ENCODE assay signal across 1 cellular context in genomic region chr16:4350787-4351659, GRCh38.
TF ChIP-seq lines count a peak whose summit lies in the region.

Gene PAM16, minus strand, starts transcription at chr16:4351321. Its CDS starts 87 bp downstream, at chr16:4351234.

TF ChIP-seq in HepG2, 621 proteins besides CTCF, POLR2A, EP300 and RAD21 (continued from another document and continues in another):
- TF ChIP-seq TBX2 (CRISPR knock-in tag; IDR thresholded peaks at IDR 0.05; ENCODE audit: borderline replicate concordance) (peak; percentile 12; the same call in 1 of the 2 replicates), HDAC1 (CRISPR knock-in tag; IDR thresholded peaks at IDR 0.05) (peak; percentile 50), SUZ12 (IDR thresholded peaks at IDR 0.05; ENCODE audit: low read depth, low read length) (no peak), ZNF567 (CRISPR knock-in tag; IDR thresholded peaks at IDR 0.05; ENCODE audit: borderline replicate concordance) (no peak), CREB1 (IDR thresholded peaks at IDR 0.05) (no peak), CREB1 (CRISPR knock-in tag; IDR thresholded peaks at IDR 0.05) (no peak), RARG (CRISPR knock-in tag; IDR thresholded peaks at IDR 0.05; ENCODE audit: low read depth) (no peak), UBTF (CRISPR knock-in tag; IDR thresholded peaks at IDR 0.05) (peak; percentile 65; the same call in 1 of the 2 replicates), GLI4 (CRISPR knock-in tag; IDR thresholded peaks at IDR 0.05; ENCODE audit: borderline replicate concordance) (no peak), MZF1 (CRISPR knock-in tag; IDR thresholded peaks at IDR 0.05; ENCODE audit: borderline replicate concordance) (no peak), ZBTB38 (CRISPR knock-in tag; IDR thresholded peaks at IDR 0.05) (no peak; the same call in 1 of the 2 replicates), ZNF883 (CRISPR knock-in tag; IDR thresholded peaks at IDR 0.05; ENCODE audit: not compliant biosample characterization) (peak; percentile 24), GABPB1 (CRISPR knock-in tag; IDR thresholded peaks at IDR 0.05) (peak; percentile 82), ETV6 (CRISPR knock-in tag; conservative IDR thresholded peaks at IDR 0.05) (no peak), NR2F2 (IDR thresholded peaks at IDR 0.05; ENCODE audit: borderline replicate concordance, low read depth) (peak; percentile 68; the same call in 1 of the 2 replicates), ZNF512B (CRISPR knock-in tag; IDR thresholded peaks at IDR 0.05; ENCODE audit: borderline replicate concordance) (no peak), ZNF549 (CRISPR knock-in tag; IDR thresholded peaks at IDR 0.05) (no peak), ZNF790 (CRISPR knock-in tag; IDR thresholded peaks at IDR 0.05; ENCODE audit: borderline replicate concordance) (peak; percentile 26; the same call in 1 of the 2 replicates), RNF219 (CRISPR knock-in tag; IDR thresholded peaks at IDR 0.05) (no peak; the same call in 1 of the 2 replicates), PATZ1 (CRISPR knock-in tag; IDR thresholded peaks at IDR 0.05) (0 out of 2 replicates have a peak, but pooled peaks have one; percentile 27), PAXIP1 (CRISPR knock-in tag; conservative IDR thresholded peaks at IDR 0.05) (peak; percentile 55; the same call in 1 of the 2 replicates), POGZ (CRISPR knock-in tag; IDR thresholded peaks at IDR 0.05) (no peak), GABPA (IDR thresholded peaks at IDR 0.05; ENCODE audit: low read depth, low read length) (no peak), GABPA (CRISPR knock-in tag; IDR thresholded peaks at IDR 0.05; ENCODE audit: low read depth) (peak; percentile 51), CHD4 (IDR thresholded peaks at IDR 0.05; ENCODE audit: borderline replicate concordance, low read length) (no peak), ZNF367 (CRISPR knock-in tag; IDR thresholded peaks at IDR 0.05; ENCODE audit: borderline replicate concordance) (no peak), ZNF703 (CRISPR knock-in tag; IDR thresholded peaks at IDR 0.05; ENCODE audit: borderline replicate concordance) (no peak), CCDC6 (CRISPR knock-in tag; IDR thresholded peaks at IDR 0.05) (peak; percentile 55; the same call in 1 of the 2 replicates), ZNF124 (CRISPR knock-in tag; IDR thresholded peaks at IDR 0.05) (no peak), FOXP1 (IDR thresholded peaks at IDR 0.05) (no peak), FOXP1 (CRISPR knock-in tag; IDR thresholded peaks at IDR 0.05) (no peak), MYPOP (CRISPR knock-in tag; IDR thresholded peaks at IDR 0.05) (0 out of 2 replicates have a peak, but pooled peaks have one; percentile 49), MED1 (CRISPR knock-in tag; IDR thresholded peaks at IDR 0.05) (peak; percentile 11; the same call in 1 of the 2 replicates), ZNF121 (CRISPR knock-in tag; IDR thresholded peaks at IDR 0.05) (no peak; the same call in 1 of the 2 replicates), ZNF101 (CRISPR knock-in tag; IDR thresholded peaks at IDR 0.05; ENCODE audit: borderline replicate concordance, low read depth) (no peak), ZNF691 (CRISPR knock-in tag; IDR thresholded peaks at IDR 0.05; ENCODE audit: borderline replicate concordance, low read depth) (peak; percentile 52; the same call in 1 of the 2 replicates), ZNF598 (CRISPR knock-in tag; IDR thresholded peaks at IDR 0.05; ENCODE audit: borderline replicate concordance) (no peak; the same call in 1 of the 2 replicates), SNAPC5 (CRISPR knock-in tag; IDR thresholded peaks at IDR 0.05; ENCODE audit: borderline replicate concordance) (no peak), HNF1B (CRISPR knock-in tag; IDR thresholded peaks at IDR 0.05) (peak; percentile 22; the same call in 1 of the 2 replicates), TAF15 (IDR thresholded peaks at IDR 0.05; ENCODE audit: low read depth, low read length, poor library complexity, severe bottlenecking) (no peak), ZNF205 (CRISPR knock-in tag; IDR thresholded peaks at IDR 0.05) (no peak), KLF9 (CRISPR knock-in tag; IDR thresholded peaks at IDR 0.05; ENCODE audit: low read depth) (peak; percentile 75; the same call in 1 of the 2 replicates), FOXO4 (CRISPR knock-in tag; conservative IDR thresholded peaks at IDR 0.05) (0 out of 2 replicates have a peak, but pooled peaks have one; percentile 88), TEF (CRISPR knock-in tag; IDR thresholded peaks at IDR 0.05) (no peak)
